ENCODE assay signal across 8 cellular contexts in the genomic region with DNA sequence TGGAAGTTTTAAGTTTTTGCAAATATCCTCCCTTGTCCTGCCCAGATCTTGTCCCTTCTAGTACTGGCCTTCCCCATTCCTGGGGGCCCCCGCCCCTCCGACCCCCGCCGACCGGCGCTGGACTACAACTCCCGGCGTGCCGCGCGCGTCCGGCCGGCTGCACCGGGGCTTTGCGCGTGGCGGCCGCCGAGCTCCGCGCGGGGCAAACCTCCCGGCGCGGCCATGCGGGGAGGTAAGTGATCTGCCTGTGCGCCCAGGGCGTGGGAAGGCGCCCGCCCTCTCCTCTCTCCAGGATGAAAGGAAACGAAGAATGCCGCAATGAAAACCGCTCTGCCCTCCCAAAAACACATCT. TPM values are rescaled to one million over a fixed set of nuclear protein-coding genes. Genes with fewer than 3 reads are reported as not detected.
DNase-seq lines count a peak whose midpoint lies in the region; ATAC-seq and TF ChIP-seq lines count a peak whose summit lies in the region.

No MANE protein-coding gene starts in this region.

- peak overlapping the region; percentile 98 for H3K56ac ChIP-seq in mesendoderm (ENCODE audit: low read length)

- H3K27ac ChIP-seq in AG04450 (ENCODE audit: low read depth, low read length) (peak overlapping the region; percentile 50), mesendoderm (ENCODE audit: low read depth, low read length) (no peak overlapping the region)

- H3K36me3 ChIP-seq in mesendoderm (ENCODE audit: control insufficient read depth, insufficient read depth, low read length): no peaks in the 10 kb centered on the region

- POLR2A ChIA-PET in AG04450 (lab: Yijun Ruan, JAX): interaction anchor here (0.7 kb wide), 1 partner anchor 81 kb away, joined by 7 read pairs; no protein-coding TSS in a partner anchor

- H2BK5ac ChIP-seq in mesendoderm (ENCODE audit: low read length): peak overlapping the region; percentile 64

- no peak overlapping the region for H2BK15ac ChIP-seq in mesendoderm (replicated peaks; ENCODE audit: low read depth)

- H3K27me3 ChIP-seq in AG04450 (ENCODE audit: control insufficient read depth, insufficient read depth, low read length) (no peaks in the 10 kb centered on the region), mesendoderm (ENCODE audit: insufficient read depth, low read length, poor library complexity) (no peaks in the 10 kb centered on the region)

- no CpG with 5 or more reads among the region's 34 CpGs for WGBS in mesendoderm (ENCODE audit: extremely low coverage, insufficient coverage, low lambda C conversion rate)

- DNase-seq in AG04450 (ENCODE audit: low read depth, low spot score) (no peak), NCI-H2227 treated with DMSO at 0.1 percent for 48 hours (lab: John Stamatoyannopoulos, UW) (peak; percentile 58), endothelial cell (ENCODE audit: low spot score) (peak; percentile 61), mesendoderm (peak; percentile 34)
- DNase-seq in activated CD8-positive, alpha-beta memory T cell treated with anti-CD3 and anti-CD28 coated beads, Interleukin-2, amount 10 ng/mL, durations not matched to agents 7 days and 5 days: peak; percentile 61
- DNase-seq in stimulated activated naive CD4-positive, alpha-beta T cell (lab: John Stamatoyannopoulos, UW): peak in 5 of 6 experiments; percentile 16 to 59 (median 44)

- CTCF ChIA-PET in AG04450 (lab: Charles Lee): interaction anchor here (0.8 kb wide), 1 partner anchor 157 kb away, joined by 4 read pairs; no protein-coding TSS in a partner anchor
- CTCF ChIA-PET in activated CD8-positive, alpha-beta memory T cell treated with anti-CD3 and anti-CD28 coated beads, Interleukin-2, amount 10 ng/mL, durations not matched to agents 7 days and 5 days (lab: Charles Lee): interaction anchor here (0.9 to 1.5 kb wide), 3 partner anchors 9 to 157 kb away, joined by 3 to 6 read pairs (median 3); no protein-coding TSS in a partner anchor

- no peak for TF ChIP-seq CTCF in AG04450 (IDR thresholded peaks at IDR 0.05; ENCODE audit: low read depth, low read length)
- no peak for TF ChIP-seq CTCF in endothelial cell (IDR thresholded peaks at IDR 0.05; ENCODE audit: unreplicated experiment)

- no peaks in the 10 kb centered on the region for H3K9me3 ChIP-seq in AG04450 (ENCODE audit: control insufficient read depth, insufficient read depth, low read length)

- H2AK5ac ChIP-seq in mesendoderm (ENCODE audit: low read length): no peak overlapping the region

- H3K4me1 Mint-ChIP-seq in activated CD8-positive, alpha-beta memory T cell treated with anti-CD3 and anti-CD28 coated beads, Interleukin-2, amount 10 ng/mL, durations not matched to agents 7 days and 5 days: peaks cover 41% of the 10 kb centered on the region
- H3K4me1 Mint-ChIP-seq in endothelial cell (ENCODE audit: unreplicated experiment): peaks cover 33% of the 10 kb centered on the region

- H3K79me2 ChIP-seq in mesendoderm (ENCODE audit: control insufficient read depth, insufficient read depth, low read length): no peaks in the 10 kb centered on the region

- H3K18ac ChIP-seq in mesendoderm (ENCODE audit: low read length): peak overlapping the region; percentile 24

- H4K8ac ChIP-seq in mesendoderm (ENCODE audit: low read depth, low read length): no peak overlapping the region

- H3K4me1 ChIP-seq in mesendoderm (ENCODE audit: control insufficient read depth, low read depth, low read length): peaks cover 4% of the 10 kb centered on the region

- peak overlapping the region; percentile 15 for H3K23ac ChIP-seq in mesendoderm (ENCODE audit: low read length)

- H3K9ac ChIP-seq in mesendoderm (ENCODE audit: low read length): peak overlapping the region; percentile 94

- peak; percentile 84 for ATAC-seq in GM18498 (IDR thresholded peaks at IDR 0.05; ENCODE audit: unreplicated experiment)
- peak; percentile 83 for ATAC-seq in HG02852 (IDR thresholded peaks at IDR 0.05; ENCODE audit: unreplicated experiment)
- peak; percentile 87 for ATAC-seq in activated CD8-positive, alpha-beta memory T cell treated with anti-CD3 and anti-CD28 coated beads, Interleukin-2, amount 10 ng/mL, durations not matched to agents 7 days and 5 days

- no peaks in the 10 kb centered on the region for H3K79me1 ChIP-seq in mesendoderm (ENCODE audit: low read length)

- H4K5ac ChIP-seq in mesendoderm (ENCODE audit: low read length): no peak overlapping the region

- H3K4me3 ChIP-seq in AG04450 (ENCODE audit: low read depth, low read length): peak overlapping the region; percentile 85
- peak overlapping the region; percentile 93 for H3K4me3 ChIP-seq in mesendoderm (ENCODE audit: low read length)

- H3K36me3 Mint-ChIP-seq in activated CD8-positive, alpha-beta memory T cell treated with anti-CD3 and anti-CD28 coated beads, Interleukin-2, amount 10 ng/mL, durations not matched to agents 7 days and 5 days: peaks cover 7% of the 10 kb centered on the region
- peaks cover 3% of the 10 kb centered on the region for H3K36me3 Mint-ChIP-seq in endothelial cell (ENCODE audit: low read depth, unreplicated experiment)

- H3K4ac ChIP-seq in mesendoderm (ENCODE audit: low read depth, low read length): no peak overlapping the region

- H3K9me3 Mint-ChIP-seq in activated CD8-positive, alpha-beta memory T cell treated with anti-CD3 and anti-CD28 coated beads, Interleukin-2, amount 10 ng/mL, durations not matched to agents 7 days and 5 days (ENCODE audit: low read depth): peaks cover 2% of the 10 kb centered on the region
- peaks cover 7% of the 10 kb centered on the region for H3K9me3 Mint-ChIP-seq in endothelial cell (ENCODE audit: unreplicated experiment)

- H2BK120ac ChIP-seq in mesendoderm (ENCODE audit: low read depth, low read length): no peak overlapping the region

- H3K4me2 ChIP-seq in mesendoderm (ENCODE audit: low read length): peak overlapping the region; percentile 70

- peak overlapping the region; percentile 85 for H3K4me3 Mint-ChIP-seq in activated CD8-positive, alpha-beta memory T cell treated with anti-CD3 and anti-CD28 coated beads, Interleukin-2, amount 10 ng/mL, durations not matched to agents 7 days and 5 days
- peak overlapping the region; percentile 96 for H3K4me3 Mint-ChIP-seq in endothelial cell (ENCODE audit: unreplicated experiment)

- H3K27ac Mint-ChIP-seq in activated CD8-positive, alpha-beta memory T cell treated with anti-CD3 and anti-CD28 coated beads, Interleukin-2, amount 10 ng/mL, durations not matched to agents 7 days and 5 days: peak overlapping the region; percentile 77
- H3K27ac Mint-ChIP-seq in endothelial cell (ENCODE audit: unreplicated experiment): no peak overlapping the region

- no peaks in the 10 kb centered on the region for H3K27me3 Mint-ChIP-seq in activated CD8-positive, alpha-beta memory T cell treated with anti-CD3 and anti-CD28 coated beads, Interleukin-2, amount 10 ng/mL, durations not matched to agents 7 days and 5 days
- H3K27me3 Mint-ChIP-seq in endothelial cell (ENCODE audit: unreplicated experiment): peaks cover 4% of the 10 kb centered on the region

RNA-seq across cellular contexts. Expression of a gene that starts 3.2 kb away (rescaled TPM):
- polyA plus RNA-seq in AG04450 (2011; rRNA removed): 0.99 and 1.0 TPM in 2 replicates
- 0.28 and 0.74 TPM in 2 replicates for polyA minus RNA-seq in AG04450 (2011; rRNA and poly(A)+ RNA removed)
- total RNA-seq in activated CD8-positive, alpha-beta memory T cell treated with anti-CD3 and anti-CD28 coated beads, Interleukin-2, amount 10 ng/mL, durations not matched to agents 7 days and 5 days: under 1 TPM; 0.73 to 0.82 TPM
- total RNA-seq in endothelial cell (ENCODE audit: unreplicated experiment): 1.8 TPM
- polyA plus RNA-seq in mesendoderm (2013, experiment 1 of 2): 0.49 TPM
- polyA plus RNA-seq in mesendoderm (2013, experiment 2 of 2): 0.63 TPM
